ENCODE assay signal across 1 cellular context in genomic region chr9:70921126-70921525, GRCh38.
TF ChIP-seq lines count a peak whose summit lies in the region.

No MANE protein-coding gene starts in this region.

TF ChIP-seq in SK-N-SH, 30 proteins besides CTCF, POLR2A, EP300 and RAD21 (continued from another document):
- TF ChIP-seq USF1 (IDR thresholded peaks at IDR 0.05; ENCODE audit: borderline replicate concordance, low read depth) (no peak), EZH2phosphoT487 (IDR thresholded peaks at IDR 0.05; ENCODE audit: borderline replicate concordance, low read depth) (no peak), MXI1 (IDR thresholded peaks at IDR 0.05; ENCODE audit: low read depth, low read length) (no peak), TCF12 (IDR thresholded peaks at IDR 0.05) (no peak), SMC3 (IDR thresholded peaks at IDR 0.05; ENCODE audit: low read depth, low read length) (no peak), NRF1 (IDR thresholded peaks at IDR 0.05; ENCODE audit: low read depth, low read length) (no peak), YY1 (IDR thresholded peaks at IDR 0.05; ENCODE audit: low read depth) (no peak), RFX5 (IDR thresholded peaks at IDR 0.05; ENCODE audit: low read length) (no peak), TAF1 (IDR thresholded peaks at IDR 0.05; ENCODE audit: borderline replicate concordance, low read depth, low read length) (no peak)
